12 cellular contexts compared by ENCODE assay signal in genomic region chr10:4234661-4235060, GRCh38.
DNase-seq lines count a peak whose midpoint lies in the region; ATAC-seq, FAIRE-seq and TF ChIP-seq lines count a peak whose summit lies in the region.
"Had no signal": no experiment of that assay in that cellular context is flagged by ENCODE, and none has a peak within 500 bp of the region (broad histone marks: within the 10 kb centered on the region; RNA-seq: fewer than 3 reads in every experiment).

No MANE protein-coding gene starts in this region.

- TF ChIP-seq POLR2A in H54 (IDR thresholded peaks at IDR 0.05; ENCODE audit: low read depth, low read length) (no peak), ovary (IDR thresholded peaks at IDR 0.05) (no peak)

- BruUV-seq in OCI-LY7 (replicated peaks; lab: Mats Ljungman, UMichigan): no TSS peak

- no peak overlapping the region for H3K27ac Mint-ChIP-seq in activated T-helper 17 cell treated with anti-CD3 and anti-CD28 coated beads, Interleukin-2, amount 50 U/mL, for 72 hours
- H3K27ac Mint-ChIP-seq: IgD-negative memory B cell; stimulated activated naive B cell treated with anti-CD40 and anti-IgM and Interleukin-4, amounts not matched to agents 10 μg/mL and 1 μg/mL and 100 μg/mL, for 72 hours had no signal

- peak; percentile 20 for FAIRE-seq in H54 (lab: Jason Lieb, UNC)
- FAIRE-seq: G401.6 had no signal

- H4K20me1 ChIP-seq in OCI-LY7 (ENCODE audit: insufficient read depth, low read length): no peaks in the 10 kb centered on the region

- H3K36me3 ChIP-seq in OCI-LY7 (ENCODE audit: insufficient read depth, low read length) (no peaks in the 10 kb centered on the region), ovary (no peaks in the 10 kb centered on the region)

- no peaks in the 10 kb centered on the region for H3K27me3 ChIP-seq in ovary

- H3K36me3 Mint-ChIP-seq in activated T-helper 17 cell treated with anti-CD3 and anti-CD28 coated beads, Interleukin-2, amount 50 U/mL, for 72 hours (ENCODE audit: low read depth): no peaks in the 10 kb centered on the region
- H3K36me3 Mint-ChIP-seq: IgD-negative memory B cell; stimulated activated naive B cell treated with anti-CD40 and anti-IgM and Interleukin-4, amounts not matched to agents 10 μg/mL and 1 μg/mL and 100 μg/mL, for 72 hours had no signal

- H3K9me3 ChIP-seq in OCI-LY7 (ENCODE audit: low read length): no peaks in the 10 kb centered on the region
- no peaks in the 10 kb centered on the region for H3K9me3 ChIP-seq in ovary

- CTCF ChIA-PET in OCI-LY7 (lab: Charles Lee; ENCODE audit: unreplicated experiment): no interaction called here

- peaks cover 5% of the 10 kb centered on the region for H3K9me3 Mint-ChIP-seq in activated T-helper 17 cell treated with anti-CD3 and anti-CD28 coated beads, Interleukin-2, amount 50 U/mL, for 72 hours

- intact Hi-C loops in OCI-LY7 (cut with micrococcal nuclease; ENCODE audit: unreplicated experiment) (no loop called here), ovary (cut with DNase I) (no loop called here)

- H3K27me3 Mint-ChIP-seq in activated T-helper 17 cell treated with anti-CD3 and anti-CD28 coated beads, Interleukin-2, amount 50 U/mL, for 72 hours: no peaks in the 10 kb centered on the region
- H3K27me3 Mint-ChIP-seq: stimulated activated naive B cell treated with anti-CD40 and anti-IgM and Interleukin-4, amounts not matched to agents 10 μg/mL and 1 μg/mL and 100 μg/mL, for 72 hours had no signal

- TF ChIP-seq CTCF in OCI-LY7 (conservative IDR thresholded peaks at IDR 0.05; ENCODE audit: low read length): no peak
- TF ChIP-seq CTCF in ovary (IDR thresholded peaks at IDR 0.05): no peak
- no peak for TF ChIP-seq CTCF in omental fat pad (IDR thresholded peaks at IDR 0.05)

- DNase-seq in H54 (ENCODE audit: insufficient read length, low spot score) (no peak), OCI-LY7 (ENCODE audit: low spot score) (peak; percentile 1), NCI-H526 (lab: John Stamatoyannopoulos, UW) (no peak), ovary (no peak), NCI-H1694 (lab: John Stamatoyannopoulos, UW) (no peak), omental fat pad (ENCODE audit: low spot score) (no peak)
- DNase-seq in stimulated activated CD4-positive, alpha-beta T cell treated with anti-CD3 and anti-CD28 coated beads, Interleukin-4, amount 100 ng/mL, for 1 hour: peak; percentile 8
- DNase-seq: NK-92 treated with Interleukin-12 subunit alpha and Interleukin-12 subunit beta, amount 100 ng/mL, for 24 hours; stimulated activated naive B cell treated with anti-CD40 and anti-IgM and Interleukin-4, amounts not matched to agents 10 μg/mL and 1 μg/mL and 100 μg/mL, for 72 hours had no signal

- no peak overlapping the region for H3K4me2 ChIP-seq in OCI-LY7 (ENCODE audit: low read length)

- no peaks in the 10 kb centered on the region for H3K9me2 ChIP-seq in OCI-LY7 (ENCODE audit: insufficient read depth, low read length)

- no peaks in the 10 kb centered on the region for H3K4me1 ChIP-seq in OCI-LY7 (ENCODE audit: insufficient read depth, low read length, poor library complexity, severe bottlenecking)
- no peaks in the 10 kb centered on the region for H3K4me1 ChIP-seq in ovary (ENCODE audit: insufficient read depth)

- no peak overlapping the region for H3K27ac ChIP-seq in OCI-LY7 (ENCODE audit: low read depth, low read length, poor library complexity, severe bottlenecking)
- H3K27ac ChIP-seq in ovary: no peak overlapping the region

- no peak overlapping the region for H3K4me3 ChIP-seq in OCI-LY7 (ENCODE audit: low read depth, low read length, poor library complexity, severe bottlenecking)
- no peak overlapping the region for H3K4me3 ChIP-seq in ovary

- peak overlapping the region; percentile 43 for H3K4me3 Mint-ChIP-seq in activated T-helper 17 cell treated with anti-CD3 and anti-CD28 coated beads, Interleukin-2, amount 50 U/mL, for 72 hours
- H3K4me3 Mint-ChIP-seq: IgD-negative memory B cell; stimulated activated naive B cell treated with anti-CD40 and anti-IgM and Interleukin-4, amounts not matched to agents 10 μg/mL and 1 μg/mL and 100 μg/mL, for 72 hours had no signal

- ATAC-seq in activated T-helper 17 cell treated with anti-CD3 and anti-CD28 coated beads, Interleukin-2, amount 50 U/mL, for 72 hours (replicated peaks): peak; percentile 95
- no peak for ATAC-seq in omental fat pad (ENCODE audit: low FRiP score)
- ATAC-seq: stimulated activated naive B cell treated with anti-CD40 and anti-IgM and Interleukin-4, amounts not matched to agents 10 μg/mL and 1 μg/mL and 100 μg/mL, for 72 hours had no signal

- no peak for TF ChIP-seq EP300 in ovary (IDR thresholded peaks at IDR 0.05)

- peaks cover 6% of the 10 kb centered on the region for H3K4me1 Mint-ChIP-seq in activated T-helper 17 cell treated with anti-CD3 and anti-CD28 coated beads, Interleukin-2, amount 50 U/mL, for 72 hours

- WGBS in ovary, 3 donors: 84 to 88% (median 84%) methylated on average over 8 of the region's 8 CpGs

- H2AFZ ChIP-seq in OCI-LY7 (ENCODE audit: low read length): no peak overlapping the region

- POLR2A ChIA-PET in OCI-LY7 (lab: Charles Lee): interaction anchor here (0.5 kb wide), 1 partner anchor 31 kb away, joined by 3 read pairs; no protein-coding TSS in a partner anchor

- H3K79me2 ChIP-seq in OCI-LY7 (ENCODE audit: insufficient read depth, low read depth, low read length): no peaks in the 10 kb centered on the region

Comparison
In these comparisons a context has a peak if more than half of its experiments do, and no peak if none do; other contexts are left out.
1. DNase-seq: peak in OCI-LY7 (single experiment) and stimulated activated CD4-positive, alpha-beta T cell treated with anti-CD3 and anti-CD28 coated beads, Interleukin-4, amount 100 ng/mL, for 1 hour (single experiment); none in H54 (single experiment), NCI-H526 (0 of 2), ovary (0 of 5), NCI-H1694 (single experiment) and omental fat pad (single experiment).